In genomic region chr3:71723452-71724170, GRCh38 we compare ENCODE assay signal across 8 cellular contexts. TPM values are rescaled to one million over a fixed set of nuclear protein-coding genes. Genes with fewer than 3 reads are reported as not detected.
DNase-seq lines count a peak whose midpoint lies in the region; ATAC-seq and TF ChIP-seq lines count a peak whose summit lies in the region.

No MANE protein-coding gene starts in this region.

- H3K4me2 ChIP-seq in PC-9, result no peak overlapping the region

- peak; percentile 17 for ATAC-seq in left colon
- no peak for ATAC-seq in upper lobe of left lung (ENCODE audit: low FRiP score in 2 of 2)
- ATAC-seq in GM21619 (IDR thresholded peaks at IDR 0.05; ENCODE audit: unreplicated experiment), result no peak

- peaks cover 11 to 34% (median 25%) of the 10 kb centered on the region in 4 donors for H3K4me1 ChIP-seq in upper lobe of left lung
- no peaks in the 10 kb centered on the region for H3K4me1 ChIP-seq in PC-9 (replicated peaks; ENCODE audit: insufficient read depth)

- no peaks in the 10 kb centered on the region for H3K79me2 ChIP-seq in PC-9 (ENCODE audit: low read depth)

- H3K27ac ChIP-seq in upper lobe of left lung, result peak overlapping the region in 2 of 4 donors; percentile 83 to 91
- no peak overlapping the region for H3K27ac ChIP-seq in PC-9

- H3K36me3 ChIP-seq in upper lobe of left lung (no peaks in the 10 kb centered on the region), PC-9 (ENCODE audit: low read depth) (no peaks in the 10 kb centered on the region)

- no peaks in the 10 kb centered on the region for H4K20me1 ChIP-seq in PC-9 (ENCODE audit: insufficient read depth)

- WGBS in upper lobe of left lung, 2 donors, result 18 to 24% methylated on average over 6 of the region's 6 CpGs

- no peaks in the 10 kb centered on the region for H3K9me2 ChIP-seq in PC-9 (ENCODE audit: insufficient read depth)

- no peak for TF ChIP-seq EP300 in upper lobe of left lung (IDR thresholded peaks at IDR 0.05)

- DNase-seq in stimulated activated CD4-positive, alpha-beta T cell treated with anti-CD3 and anti-CD28 coated beads, Interleukin-15, amount 100 ng/mL, for 24 hours, result peak; percentile 64
- DNase-seq in stimulated activated CD4-positive, alpha-beta T cell treated with anti-CD3 and anti-CD28 coated beads, Interleukin-12 subunit alpha, Interleukin-12 subunit beta, amount 100 ng/mL, for 4 hours, result no peak
- peak; percentile 84 for DNase-seq in activated CD4-positive, alpha-beta T cell treated with anti-CD3 and anti-CD28 coated beads, Interleukin-2, amount 10 ng/mL, durations not matched to agents 7 days and 5 days
- DNase-seq in left colon (no peak), upper lobe of left lung (no peak), NCI-H524 (lab: John Stamatoyannopoulos, UW) (no peak), PC-9 (no peak)

- no peak overlapping the region for H2AFZ ChIP-seq in PC-9

- peak overlapping the region; percentile 86 for H3K4me3 Mint-ChIP-seq in activated CD4-positive, alpha-beta T cell treated with anti-CD3 and anti-CD28 coated beads, Interleukin-2, amount 10 ng/mL, durations not matched to agents 7 days and 5 days

- peaks cover 62% of the 10 kb centered on the region for H3K4me1 Mint-ChIP-seq in activated CD4-positive, alpha-beta T cell treated with anti-CD3 and anti-CD28 coated beads, Interleukin-2, amount 10 ng/mL, durations not matched to agents 7 days and 5 days

- H3K9me3 ChIP-seq in upper lobe of left lung (no peaks in the 10 kb centered on the region), PC-9 (ENCODE audit: insufficient read depth, low read depth) (no peaks in the 10 kb centered on the region)

- no peaks in the 10 kb centered on the region for H3K27me3 Mint-ChIP-seq in activated CD4-positive, alpha-beta T cell treated with anti-CD3 and anti-CD28 coated beads, Interleukin-2, amount 10 ng/mL, durations not matched to agents 7 days and 5 days

- no peaks in the 10 kb centered on the region for H3K27me3 ChIP-seq in upper lobe of left lung
- peaks cover 22% of the 10 kb centered on the region for H3K27me3 ChIP-seq in PC-9 (ENCODE audit: insufficient read depth, low read depth)

- H3F3A ChIP-seq in PC-9 (ENCODE audit: insufficient read depth, low read depth), result no peaks in the 10 kb centered on the region

- peak overlapping the region; percentile 95 for H3K27ac Mint-ChIP-seq in activated CD4-positive, alpha-beta T cell treated with anti-CD3 and anti-CD28 coated beads, Interleukin-2, amount 10 ng/mL, durations not matched to agents 7 days and 5 days

- intact Hi-C loops in left colon (cut with DNase I, micrococcal nuclease) (no loop called here), PC-9 (cut with micrococcal nuclease; ENCODE audit: unreplicated experiment) (no loop called here)

- H3K36me3 Mint-ChIP-seq in activated CD4-positive, alpha-beta T cell treated with anti-CD3 and anti-CD28 coated beads, Interleukin-2, amount 10 ng/mL, durations not matched to agents 7 days and 5 days (ENCODE audit: low read depth), result peaks cover 53% of the 10 kb centered on the region

- H3K4me3 ChIP-seq in upper lobe of left lung (peak overlapping the region in 3 of 4 donors; percentile 66 to 93 (median 83)), PC-9 (no peak overlapping the region)

- no peaks in the 10 kb centered on the region for H3K9me3 Mint-ChIP-seq in activated CD4-positive, alpha-beta T cell treated with anti-CD3 and anti-CD28 coated beads, Interleukin-2, amount 10 ng/mL, durations not matched to agents 7 days and 5 days

- TF ChIP-seq POLR2A in upper lobe of left lung (IDR thresholded peaks at IDR 0.05), result no peak

- POLR2A ChIA-PET in activated CD4-positive, alpha-beta T cell treated with anti-CD3 and anti-CD28 coated beads, Interleukin-2, amount 10 ng/mL, durations not matched to agents 7 days and 5 days (lab: Charles Lee), result no interaction called here
- POLR2A ChIA-PET in PC-9 (lab: Charles Lee; ENCODE audit: unreplicated experiment), result no interaction called here

- no TSS peak for BruUV-seq in PC-9 (replicated peaks; lab: Mats Ljungman, UMichigan)

- CTCF ChIA-PET in activated CD4-positive, alpha-beta T cell treated with anti-CD3 and anti-CD28 coated beads, Interleukin-2, amount 10 ng/mL, durations not matched to agents 7 days and 5 days (lab: Charles Lee), result interaction anchor here (1.2 to 1.4 kb wide), 4 partner anchors 9 to 152 kb away, joined by 3 to 4 read pairs (median 3); no protein-coding TSS in a partner anchor
- CTCF ChIA-PET in PC-9 (lab: Charles Lee), result interaction anchor here (0.6 kb wide), 1 partner anchor 1006 kb away, joined by 4 read pairs; no protein-coding TSS in a partner anchor

- no peak for TF ChIP-seq CTCF in upper lobe of left lung (IDR thresholded peaks at IDR 0.05)
- no peak for TF ChIP-seq CTCF in PC-9 (conservative IDR thresholded peaks at IDR 0.05)

RNA-seq across cellular contexts. Expression of gene EIF4E3, which starts 1.6 kb away (rescaled TPM):
- 10 to 100 TPM; 83.9 to 90.4 TPM for total RNA-seq in activated CD4-positive, alpha-beta T cell treated with anti-CD3 and anti-CD28 coated beads, Interleukin-2, amount 10 ng/mL, durations not matched to agents 7 days and 5 days
- total RNA-seq in left colon, result 10 to 100 TPM; 43.1 to 49.4 TPM
- total RNA-seq in upper lobe of left lung, result 10 to 100 TPM in 5 of 6 donors, 1 to 10 TPM in 1; 7.3 to 40.2 (median 21.2) TPM
- total RNA-seq in PC-9 (2021), result not detected in 2 replicates

RNA-seq across cellular contexts. Expression of gene GPR27, which starts 30.0 kb away (rescaled TPM):
- 1 to 10 TPM; 1.0 to 1.2 TPM for total RNA-seq in activated CD4-positive, alpha-beta T cell treated with anti-CD3 and anti-CD28 coated beads, Interleukin-2, amount 10 ng/mL, durations not matched to agents 7 days and 5 days
- under 1 TPM; 0.49 to 0.70 TPM for total RNA-seq in left colon
- 1 to 10 TPM in 3 of 6 donors, under 1 TPM in 2, not detected in 1; 0.39 to 4.4 (median 1.3) TPM for total RNA-seq in upper lobe of left lung
- total RNA-seq in PC-9 (2021), result not detected in 2 replicates

Comparison
In these comparisons a context has a peak if more than half of its experiments do, and no peak if none do; other contexts are left out.
1. DNase-seq: peak in stimulated activated CD4-positive, alpha-beta T cell treated with anti-CD3 and anti-CD28 coated beads, Interleukin-15, amount 100 ng/mL, for 24 hours (single experiment) and activated CD4-positive, alpha-beta T cell treated with anti-CD3 and anti-CD28 coated beads, Interleukin-2, amount 10 ng/mL, durations not matched to agents 7 days and 5 days (single experiment); none in stimulated activated CD4-positive, alpha-beta T cell treated with anti-CD3 and anti-CD28 coated beads, Interleukin-12 subunit alpha, Interleukin-12 subunit beta, amount 100 ng/mL, for 4 hours (single experiment), left colon (0 of 2), upper lobe of left lung (0 of 2), NCI-H524 (0 of 2) and PC-9 (0 of 2).